ENCODE assay signal across 8 cellular contexts in the genomic region with DNA sequence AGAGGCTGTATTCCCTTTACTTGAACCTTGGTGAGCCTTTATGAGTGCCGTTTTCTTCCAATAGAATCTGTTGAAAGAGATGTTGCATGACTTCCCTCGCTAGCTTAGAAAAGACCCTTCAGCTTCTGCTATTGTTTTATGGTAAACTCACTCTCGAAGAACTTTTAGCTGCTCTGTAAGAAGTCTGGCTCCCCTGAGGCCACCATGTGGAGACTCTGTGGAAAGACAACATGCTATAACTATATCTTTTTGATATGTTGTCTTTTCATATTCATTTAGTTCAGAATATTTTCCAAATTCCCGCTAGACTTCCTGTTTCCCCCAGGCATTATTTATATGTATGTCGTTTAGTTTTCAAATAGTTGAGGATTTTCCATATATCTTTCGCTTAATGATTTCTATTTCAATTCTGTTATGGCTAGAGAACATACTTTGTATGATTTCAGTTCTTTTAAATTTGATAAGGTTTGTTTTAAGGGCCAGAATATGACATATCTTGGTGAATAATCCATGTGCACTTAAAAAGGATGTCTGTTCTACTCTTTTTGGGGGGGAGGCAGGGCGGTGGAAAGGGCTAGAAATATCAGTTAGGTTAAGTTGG.
DNase-seq lines count a peak whose midpoint lies in the region; ATAC-seq and TF ChIP-seq lines count a peak whose summit lies in the region.

No MANE protein-coding gene starts in this region.

- intact Hi-C loops in activated CD4-positive, alpha-beta T cell treated with anti-CD3 and anti-CD28 coated beads, Interleukin-2, amount 10 ng/mL, durations not matched to agents 24 days and 14 days (cut with micrococcal nuclease): loop anchor here (2.0 kb wide), 1 partner anchor 71 kb away; no protein-coding TSS in a partner anchor

- H3K4me1 Mint-ChIP-seq in activated CD4-positive, alpha-beta T cell treated with anti-CD3 and anti-CD28 coated beads, Interleukin-2, amount 10 ng/mL, durations not matched to agents 24 days and 14 days: peaks cover 19% of the 10 kb centered on the region

- no peak overlapping the region for H3K27ac ChIP-seq in foreskin keratinocyte

- H3K36me3 Mint-ChIP-seq in activated CD4-positive, alpha-beta T cell treated with anti-CD3 and anti-CD28 coated beads, Interleukin-2, amount 10 ng/mL, durations not matched to agents 24 days and 14 days (ENCODE audit: low read depth): peaks cover 2% of the 10 kb centered on the region

- H3K27me3 ChIP-seq in foreskin keratinocyte: no peaks in the 10 kb centered on the region

- no peaks in the 10 kb centered on the region for H3K9me3 Mint-ChIP-seq in activated CD4-positive, alpha-beta T cell treated with anti-CD3 and anti-CD28 coated beads, Interleukin-2, amount 10 ng/mL, durations not matched to agents 24 days and 14 days

- ATAC-seq in foreskin keratinocyte (peak; percentile 53), GM21717 (IDR thresholded peaks at IDR 0.05; ENCODE audit: unreplicated experiment) (no peak)

- H3K4me3 Mint-ChIP-seq in activated CD4-positive, alpha-beta T cell treated with anti-CD3 and anti-CD28 coated beads, Interleukin-2, amount 10 ng/mL, durations not matched to agents 24 days and 14 days: no peak overlapping the region

- H3K27ac Mint-ChIP-seq in activated CD4-positive, alpha-beta T cell treated with anti-CD3 and anti-CD28 coated beads, Interleukin-2, amount 10 ng/mL, durations not matched to agents 24 days and 14 days: no peak overlapping the region

- H3K27me3 Mint-ChIP-seq in activated CD4-positive, alpha-beta T cell treated with anti-CD3 and anti-CD28 coated beads, Interleukin-2, amount 10 ng/mL, durations not matched to agents 24 days and 14 days: no peaks in the 10 kb centered on the region

- H3K4me1 ChIP-seq in foreskin keratinocyte: peaks cover 13% of the 10 kb centered on the region

- peak; percentile 68 for DNase-seq in activated effector memory CD4-positive, alpha-beta T cell treated with anti-CD3 and anti-CD28 coated beads, Interleukin-2, amount 50 U/mL, for 16 hours
- DNase-seq in activated effector memory CD4-positive, alpha-beta T cell treated with Interleukin-2 at 50 U/mL for 16 hours: no peak
- DNase-seq in LNCaP clone FGC (ENCODE audit: low read depth) (no peak), foreskin keratinocyte (peak in 1 of 2 donors; percentile 22), putamen (ENCODE audit: low spot score) (peak; percentile 28), kidney glomerular epithelial cell (lab: John Stamatoyannopoulos, UW) (no peak)
- DNase-seq in activated CD4-positive, alpha-beta T cell treated with anti-CD3 and anti-CD28 coated beads, Interleukin-2, amount 10 ng/mL, durations not matched to agents 24 days and 14 days: peak; percentile 72

- H3K4me3 ChIP-seq in LNCaP clone FGC (ENCODE audit: low read depth, low read length): no peak overlapping the region

- TF ChIP-seq CTCF in LNCaP clone FGC (IDR thresholded peaks at IDR 0.05; ENCODE audit: control insufficient read depth, extremely low read depth, insufficient read depth) (peak; percentile 54), foreskin keratinocyte (conservative IDR thresholded peaks at IDR 0.05) (peak; percentile 75)

Comparison
In these comparisons a context has a peak if more than half of its experiments do, and no peak if none do; other contexts are left out.
1. DNase-seq: peak in activated effector memory CD4-positive, alpha-beta T cell treated with anti-CD3 and anti-CD28 coated beads, Interleukin-2, amount 50 U/mL, for 16 hours (single experiment), activated CD4-positive, alpha-beta T cell treated with anti-CD3 and anti-CD28 coated beads, Interleukin-2, amount 10 ng/mL, durations not matched to agents 24 days and 14 days (single experiment) and putamen (single experiment); none in activated effector memory CD4-positive, alpha-beta T cell treated with Interleukin-2 at 50 U/mL for 16 hours (single experiment), LNCaP clone FGC (single experiment) and kidney glomerular epithelial cell (single experiment).